In the genomic region with DNA sequence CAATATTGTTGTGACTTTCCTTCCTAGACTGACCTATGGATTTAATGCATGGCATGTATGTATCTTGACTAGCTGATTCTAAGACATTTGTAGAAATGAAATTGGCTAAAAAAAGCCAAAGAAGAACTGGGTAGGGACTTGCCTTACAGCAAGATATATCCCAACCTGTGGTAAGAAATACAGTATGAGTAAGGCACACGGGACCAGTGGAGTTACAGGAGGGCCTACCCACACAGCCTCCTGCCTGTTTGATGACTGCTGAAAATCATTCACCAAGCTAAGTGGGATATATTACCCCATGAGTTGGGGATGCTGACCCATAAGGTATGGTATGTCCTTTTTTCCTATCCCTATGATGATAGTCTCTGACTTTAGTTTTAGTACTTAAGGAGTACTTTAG, we compare ENCODE assay signal across 1 cellular context.
TF ChIP-seq lines count a peak whose summit lies in the region.

No MANE protein-coding gene starts in this region.

TF ChIP-seq in HepG2, 621 proteins besides CTCF, POLR2A, EP300 and RAD21 (continued from another document):
- TF ChIP-seq ZBTB7A (CRISPR knock-in tag; IDR thresholded peaks at IDR 0.05) (no peak), ZNF678 (CRISPR knock-in tag; IDR thresholded peaks at IDR 0.05) (no peak), SSRP1 (CRISPR knock-in tag; IDR thresholded peaks at IDR 0.05) (no peak), ZNF34 (CRISPR knock-in tag; IDR thresholded peaks at IDR 0.05; ENCODE audit: borderline replicate concordance) (no peak), ZNF563 (CRISPR knock-in tag; IDR thresholded peaks at IDR 0.05) (no peak), BRD4 (CRISPR knock-in tag; IDR thresholded peaks at IDR 0.05) (no peak), ZNF256 (CRISPR knock-in tag; conservative IDR thresholded peaks at IDR 0.05) (no peak), TAF15 (IDR thresholded peaks at IDR 0.05; ENCODE audit: low read depth, low read length, poor library complexity, severe bottlenecking) (no peak), GPN1 (CRISPR knock-in tag; IDR thresholded peaks at IDR 0.05; ENCODE audit: borderline replicate concordance) (no peak), SUZ12 (IDR thresholded peaks at IDR 0.05; ENCODE audit: low read depth, low read length) (no peak), NONO (IDR thresholded peaks at IDR 0.05) (no peak), NONO (CRISPR knock-in tag; conservative IDR thresholded peaks at IDR 0.05) (no peak), ZNF619 (CRISPR knock-in tag; IDR thresholded peaks at IDR 0.05) (no peak)
- TF ChIP-seq, protein P1, sequence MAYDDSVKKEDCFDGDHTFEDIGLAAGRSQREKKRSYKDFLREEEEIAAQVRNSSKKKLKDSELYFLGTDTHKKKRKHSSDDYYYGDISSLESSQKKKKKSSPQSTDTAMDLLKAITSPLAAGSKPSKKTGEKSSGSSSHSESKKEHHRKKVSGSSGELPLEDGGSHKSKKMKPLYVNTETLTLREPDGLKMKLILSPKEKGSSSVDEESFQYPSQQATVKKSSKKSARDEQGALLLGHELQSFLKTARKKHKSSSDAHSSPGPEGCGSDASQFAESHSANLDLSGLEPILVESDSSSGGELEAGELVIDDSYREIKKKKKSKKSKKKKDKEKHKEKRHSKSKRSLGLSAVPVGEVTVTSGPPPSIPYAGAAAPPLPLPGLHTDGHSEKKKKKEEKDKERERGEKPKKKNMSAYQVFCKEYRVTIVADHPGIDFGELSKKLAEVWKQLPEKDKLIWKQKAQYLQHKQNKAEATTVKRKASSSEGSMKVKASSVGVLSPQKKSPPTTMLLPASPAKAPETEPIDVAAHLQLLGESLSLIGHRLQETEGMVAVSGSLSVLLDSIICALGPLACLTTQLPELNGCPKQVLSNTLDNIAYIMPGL (CRISPR knock-in tag; IDR thresholded peaks at IDR 0.05; ENCODE audit: borderline replicate concordance in 1 of 2, low read depth in 1 of 2) = no peak
